19 cellular contexts compared by ENCODE assay signal in genomic region chr21:39224930-39225329, GRCh38.
"Had no signal": no experiment of that assay in that cellular context is flagged by ENCODE, and none has a peak within 500 bp of the region (broad histone marks: within the 10 kb centered on the region; RNA-seq: fewer than 3 reads in every experiment).

No MANE protein-coding gene starts in this region.

- H3K27ac Mint-ChIP-seq: dendritic cell treated with granulocyte-macrophage colony-stimulating factor and Interleukin-4, amounts not matched to agents 40 ng/mL and 50 ng/mL, for 4 days; neural progenitor cell; progenitor cell of endocrine pancreas; stimulated activated naive CD8-positive, alpha-beta T cell treated with anti-CD3 and anti-CD28 coated beads, Interleukin-15, Interleukin-2, amounts not matched to agents 100 ng/mL and 50 ng/mL, for 24 hours had no signal

- H3K4me1 ChIP-seq: neural progenitor cell, pancreas, tibial nerve, vagina had no signal

- DNase-seq: erythroblast; foreskin melanocyte; heart left ventricle; hippocampal formation; kidney glomerular epithelial cell; mucosa of descending colon; naive thymus-derived CD8-positive, alpha-beta T cell; nucleus accumbens; pancreas; right cardiac atrium; small intestine; stimulated activated CD4-positive, alpha-beta T cell treated with anti-CD3 and anti-CD28 coated beads, Interleukin-12 subunit alpha, Interleukin-12 subunit beta, amount 100 ng/mL, for 4 hours; upper lobe of right lung had no signal

- H3K27me3 Mint-ChIP-seq: dendritic cell treated with granulocyte-macrophage colony-stimulating factor and Interleukin-4, amounts not matched to agents 40 ng/mL and 50 ng/mL, for 4 days; naive thymus-derived CD8-positive, alpha-beta T cell; progenitor cell of endocrine pancreas; stimulated activated naive CD8-positive, alpha-beta T cell treated with anti-CD3 and anti-CD28 coated beads, Interleukin-15, Interleukin-2, amounts not matched to agents 100 ng/mL and 50 ng/mL, for 24 hours had no signal

- H3K4me3 Mint-ChIP-seq: dendritic cell treated with granulocyte-macrophage colony-stimulating factor and Interleukin-4, amounts not matched to agents 40 ng/mL and 50 ng/mL, for 4 days; naive thymus-derived CD8-positive, alpha-beta T cell; neural progenitor cell; stimulated activated naive CD8-positive, alpha-beta T cell treated with anti-CD3 and anti-CD28 coated beads, Interleukin-15, Interleukin-2, amounts not matched to agents 100 ng/mL and 50 ng/mL, for 24 hours had no signal

- H3K9me3 ChIP-seq: heart left ventricle, mucosa of descending colon, pancreas, tibial nerve, upper lobe of right lung, vagina had no signal

- H3K27ac ChIP-seq: heart left ventricle, neural progenitor cell, pancreas, tibial nerve, upper lobe of right lung, vagina had no signal

- H3K9me3 Mint-ChIP-seq: dendritic cell treated with granulocyte-macrophage colony-stimulating factor and Interleukin-4, amounts not matched to agents 40 ng/mL and 50 ng/mL, for 4 days; naive thymus-derived CD8-positive, alpha-beta T cell; neural progenitor cell; stimulated activated naive CD8-positive, alpha-beta T cell treated with anti-CD3 and anti-CD28 coated beads, Interleukin-15, Interleukin-2, amounts not matched to agents 100 ng/mL and 50 ng/mL, for 24 hours had no signal

- H3K4me1 Mint-ChIP-seq: neural progenitor cell had no signal

- H3K4me3 ChIP-seq: heart left ventricle, mucosa of descending colon, neural progenitor cell, pancreas, tibial nerve, upper lobe of right lung, vagina had no signal

- ATAC-seq: heart left ventricle; mucosa of descending colon; naive thymus-derived CD8-positive, alpha-beta T cell; pancreas; right cardiac atrium; upper lobe of right lung had no signal

- H3K27me3 ChIP-seq: heart left ventricle, neural progenitor cell, pancreas, tibial nerve, upper lobe of right lung, vagina had no signal
